In genomic region chr16:68466174-68466573, GRCh38 we compare ENCODE assay signal across 1 cellular context.
TF ChIP-seq lines count a peak whose summit lies in the region.

No MANE protein-coding gene starts in this region.

TF ChIP-seq in HepG2, 621 proteins besides CTCF, POLR2A, EP300 and RAD21 (continued from another document):
- TF ChIP-seq UBTF (CRISPR knock-in tag; IDR thresholded peaks at IDR 0.05) (no peak), ZNF792 (CRISPR knock-in tag; IDR thresholded peaks at IDR 0.05) (no peak), ZNF207 (IDR thresholded peaks at IDR 0.05; ENCODE audit: borderline replicate concordance) (no peak), MIER3 (CRISPR knock-in tag; IDR thresholded peaks at IDR 0.05; ENCODE audit: borderline replicate concordance) (no peak), ZNF704 (CRISPR knock-in tag; IDR thresholded peaks at IDR 0.05; ENCODE audit: borderline replicate concordance) (no peak), EEA1 (CRISPR knock-in tag; IDR thresholded peaks at IDR 0.05; ENCODE audit: borderline replicate concordance) (no peak), ATAD3A (CRISPR knock-in tag; IDR thresholded peaks at IDR 0.05) (no peak), HIC2 (CRISPR knock-in tag; IDR thresholded peaks at IDR 0.05; ENCODE audit: low read depth) (no peak), ZNF3 (CRISPR knock-in tag; IDR thresholded peaks at IDR 0.05) (no peak), TFAP4 (IDR thresholded peaks at IDR 0.05; ENCODE audit: borderline replicate concordance, low read depth) (no peak), GPBP1L1 (CRISPR knock-in tag; IDR thresholded peaks at IDR 0.05) (no peak), ZNF136 (CRISPR knock-in tag; IDR thresholded peaks at IDR 0.05; ENCODE audit: low read depth) (no peak), CENPX (CRISPR knock-in tag; IDR thresholded peaks at IDR 0.05) (no peak), PRDM4 (CRISPR knock-in tag; IDR thresholded peaks at IDR 0.05; ENCODE audit: borderline replicate concordance) (no peak), GLMP (CRISPR knock-in tag; IDR thresholded peaks at IDR 0.05; ENCODE audit: borderline replicate concordance) (no peak), SMYD3 (CRISPR knock-in tag; IDR thresholded peaks at IDR 0.05) (no peak)
